Comparison of ENCODE assay signal across 8 cellular contexts in genomic region chr17:32486701-32487459, GRCh38. TPM values are rescaled to one million over a fixed set of nuclear protein-coding genes. Genes with fewer than 3 reads are reported as not detected.
DNase-seq lines count a peak whose midpoint lies in the region; ATAC-seq and TF ChIP-seq lines count a peak whose summit lies in the region.

Gene CDK5R1, plus strand, starts transcription at chr17:32486993. Its CDS starts 628 bp downstream, at chr17:32487621.

- H3K4me1 ChIP-seq in mucosa of stomach (ENCODE audit: control insufficient read depth, insufficient read depth, low read length), result peaks cover 23% of the 10 kb centered on the region

- peak within 1 kb of the TSS; percentile 47 for H3K27ac ChIP-seq in AG04450 (ENCODE audit: low read depth, low read length)

- peak; percentile 16 for TF ChIP-seq POLR2A in erythroblast (IDR thresholded peaks at IDR 0.05; ENCODE audit: low read length)

- H3K9me3 ChIP-seq in AG04450 (ENCODE audit: control insufficient read depth, insufficient read depth, low read length) (no peaks in the 10 kb centered on the region; the same call in 1 of the 2 replicates), mucosa of stomach (ENCODE audit: control insufficient read depth, low read length) (no peaks in the 10 kb centered on the region)

- ATAC-seq in GM18861 (IDR thresholded peaks at IDR 0.05; ENCODE audit: unreplicated experiment), result peak; percentile 30
- ATAC-seq in HG03139 (IDR thresholded peaks at IDR 0.05; ENCODE audit: unreplicated experiment), result peak; percentile 31

- H3K4me3 ChIP-seq in AG04450 (ENCODE audit: low read depth, low read length) (peak within 1 kb of the TSS; percentile 60), mucosa of stomach (ENCODE audit: low read length) (no peak within 1 kb of the TSS)

- H3K27me3 ChIP-seq in AG04450 (ENCODE audit: control insufficient read depth, insufficient read depth, low read length), result no peaks in the 10 kb centered on the region
- H3K27me3 ChIP-seq in mucosa of stomach (ENCODE audit: control insufficient read depth, insufficient read depth, low read length), result peaks cover 6% of the 10 kb centered on the region

- DNase-seq in AG04450 (ENCODE audit: low read depth, low spot score) (no peak), NOMO-1 treated with DMSO at 0.1 percent for 48 hours (lab: John Stamatoyannopoulos, UW; ENCODE audit: unreplicated experiment) (peak; percentile 53), activated T-cell treated with anti-CD3 and anti-CD28 coated beads for 48 hours (ENCODE audit: low read depth) (peak; percentile 78), erythroblast (lab: John Stamatoyannopoulos, UW) (peak; percentile 80)
- DNase-seq in stimulated activated naive CD4-positive, alpha-beta T cell treated with Interleukin-2 at 50 U/mL for 16 hours (lab: John Stamatoyannopoulos, UW), result peak; percentile 67

- no peak for TF ChIP-seq CTCF in AG04450 (IDR thresholded peaks at IDR 0.05; ENCODE audit: low read depth, low read length)

- CTCF ChIA-PET in AG04450 (lab: Charles Lee), result interaction anchor here (0.7 kb wide), 1 partner anchor 172 kb away, joined by 3 read pairs; no protein-coding TSS in a partner anchor

- POLR2A ChIA-PET in AG04450 (lab: Yijun Ruan, JAX), result interaction anchor here (0.5 to 0.6 kb wide), 2 partner anchors 11 to 15 kb away, joined by 3 to 8 read pairs; no protein-coding TSS in a partner anchor

- H3K9ac ChIP-seq in mucosa of stomach (ENCODE audit: low read length), result peak within 1 kb of the TSS; percentile 43

- no peaks in the 10 kb centered on the region for H3K36me3 ChIP-seq in mucosa of stomach (ENCODE audit: control insufficient read depth, insufficient read depth, low read length)

RNA-seq across cellular contexts. Expression of gene CDK5R1, which starts in this region (rescaled TPM):
- polyA plus RNA-seq in AG04450 (2011; rRNA removed), result 0.22 and 0.32 TPM in 2 replicates
- polyA minus RNA-seq in AG04450 (2011; rRNA and poly(A)+ RNA removed), result 0.39 and 0.64 TPM in 2 replicates
